Comparison of ENCODE assay signal across 22 cellular contexts in genomic region chr3:195247863-195248189, GRCh38. TPM values are rescaled to one million over a fixed set of nuclear protein-coding genes. Genes with fewer than 3 reads are reported as not detected.
DNase-seq lines count a peak whose midpoint lies in the region; ATAC-seq and TF ChIP-seq lines count a peak whose summit lies in the region.
"Had no signal": no experiment of that assay in that cellular context is flagged by ENCODE, and none has a peak within 500 bp of the region (broad histone marks: within the 10 kb centered on the region; RNA-seq: fewer than 3 reads in every experiment).

No MANE protein-coding gene starts in this region.

- H3K56ac ChIP-seq in H9 (ENCODE audit: insufficient read length, low read depth, low read length), result no peak overlapping the region

- H3K14ac ChIP-seq in H9 (ENCODE audit: insufficient read depth, low read length), result no peak overlapping the region

- no peak overlapping the region for H4K5ac ChIP-seq in H9 (ENCODE audit: insufficient read length, low read depth, low read length)

- H2AFZ ChIP-seq in H9 (ENCODE audit: low read length) (no peak overlapping the region), GM23248 (no peak overlapping the region)

- H2BK120ac ChIP-seq in H9 (ENCODE audit: low read depth, low read length, poor library complexity, severe bottlenecking), result no peak overlapping the region

- H3F3A ChIP-seq in GM23248 (ENCODE audit: insufficient read depth), result peaks cover 10% of the 10 kb centered on the region

- no peak overlapping the region for H3K9ac ChIP-seq in H9 (ENCODE audit: extremely low read depth, insufficient read length, low read length)
- H3K9ac ChIP-seq in GM23248, result no peak overlapping the region
- H3K9ac ChIP-seq: BLaER1 treated with 17β-estradiol and CSF1 and Interleukin-3, amounts not matched to agents 10 nM and 100 nM had no signal

- peaks cover 24 to 30% of the 10 kb centered on the region in 2 experiments for H3K4me1 Mint-ChIP-seq in H9
- peaks cover 87% of the 10 kb centered on the region for H3K4me1 Mint-ChIP-seq in nephron progenitor cell

- no peak overlapping the region for H4K8ac ChIP-seq in H9 (replicated peaks; ENCODE audit: insufficient read length, low read depth, low read length)

- no peaks in the 10 kb centered on the region for H3K36me3 ChIP-seq in GM23248 (ENCODE audit: low read depth)
- H3K36me3 ChIP-seq: suprapubic skin had no signal

- H3K79me1 ChIP-seq in H9 (ENCODE audit: insufficient read depth, low read depth, low read length, poor library complexity, severe bottlenecking), result no peaks in the 10 kb centered on the region

- no peak overlapping the region for H3T11ph ChIP-seq in H9 (ENCODE audit: low read length)

- no peaks in the 10 kb centered on the region for H3K9me2 ChIP-seq in GM23248 (ENCODE audit: insufficient read depth)

- H4K20me1 ChIP-seq in H9 (ENCODE audit: control insufficient read depth, insufficient read depth, insufficient read length) (peaks cover 2% of the 10 kb centered on the region), GM23248 (ENCODE audit: insufficient read depth) (no peaks in the 10 kb centered on the region)

- H3K9me3 ChIP-seq in H9 (ENCODE audit: control insufficient read depth, low read depth, low read length) (no peaks in the 10 kb centered on the region), GM23248 (ENCODE audit: low read depth) (no peaks in the 10 kb centered on the region)
- H3K9me3 ChIP-seq: body of pancreas, suprapubic skin had no signal

- H3K27ac ChIP-seq in H9 (ENCODE audit: insufficient read length, low read depth, low read length), result no peak overlapping the region
- no peak overlapping the region for H3K27ac ChIP-seq in GM23248
- H3K27ac ChIP-seq: body of pancreas, suprapubic skin had no signal

- no peaks in the 10 kb centered on the region for H3K23me2 ChIP-seq in H9 (ENCODE audit: insufficient read length, low read depth, low read length, poor library complexity, severe bottlenecking)

- H2AK5ac ChIP-seq in H9 (ENCODE audit: insufficient read length, low read length), result no peak overlapping the region

- no peak overlapping the region for H3K4ac ChIP-seq in H9 (ENCODE audit: low read depth, low read length)

- no peak overlapping the region for H2BK15ac ChIP-seq in H9 (ENCODE audit: low read depth, low read length)

- TF ChIP-seq CTCF in H9 (conservative IDR thresholded peaks at IDR 0.05) (no peak), nephron progenitor cell (IDR thresholded peaks at IDR 0.05) (no peak)

- H3K27me3 Mint-ChIP-seq in H9 (ENCODE audit: low read depth) (no peaks in the 10 kb centered on the region; the same call in none of the 2 replicates), nephron progenitor cell (ENCODE audit: low read depth, poor library complexity) (no peaks in the 10 kb centered on the region)
- H3K27me3 Mint-ChIP-seq: stimulated activated naive B cell treated with anti-CD40 and anti-IgM and Interleukin-4, amounts not matched to agents 10 μg/mL and 1 μg/mL and 100 μg/mL, for 72 hours had no signal

- H3K4me3 Mint-ChIP-seq in H9, result no peak overlapping the region
- H3K4me3 Mint-ChIP-seq in nephron progenitor cell, result no peak overlapping the region
- H3K4me3 Mint-ChIP-seq: stimulated activated naive B cell treated with anti-CD40 and anti-IgM and Interleukin-4, amounts not matched to agents 10 μg/mL and 1 μg/mL and 100 μg/mL, for 72 hours had no signal

- no peak for ATAC-seq in GM21360 (IDR thresholded peaks at IDR 0.05; ENCODE audit: unreplicated experiment)
- ATAC-seq in activated CD4-positive, CD25-positive, alpha-beta regulatory T cell treated with anti-CD3 and anti-CD28 coated beads, Interleukin-2, amount 50 U/mL, for 24 hours, result no peak
- ATAC-seq: body of pancreas; GM12878; stimulated activated naive B cell treated with anti-CD40 and anti-IgM and Interleukin-4, amounts not matched to agents 10 μg/mL and 1 μg/mL and 100 μg/mL, for 72 hours had no signal

- no peak overlapping the region for H3K4me3 ChIP-seq in GM23248
- H3K4me3 ChIP-seq: BLaER1 treated with 17β-estradiol and CSF1 and Interleukin-3, amounts not matched to agents 10 nM and 100 nM; body of pancreas; GM12878; smooth muscle cell; suprapubic skin had no signal

- no peak overlapping the region for H2BK20ac ChIP-seq in H9 (ENCODE audit: low read depth, low read length, poor library complexity, severe bottlenecking)

- no peak overlapping the region for H4K91ac ChIP-seq in H9 (ENCODE audit: insufficient read length, low read depth, low read length)

- no peak overlapping the region for H2BK5ac ChIP-seq in H9 (ENCODE audit: insufficient read length, low read length)

- H3K27me3 ChIP-seq in H9 (ENCODE audit: insufficient read depth, low read length), result no peaks in the 10 kb centered on the region
- no peaks in the 10 kb centered on the region for H3K27me3 ChIP-seq in GM23248 (replicated peaks; ENCODE audit: insufficient read depth)
- H3K27me3 ChIP-seq: body of pancreas, suprapubic skin had no signal

- no peak overlapping the region for H3K23ac ChIP-seq in H9 (ENCODE audit: insufficient read length, low read depth, low read length)

- WGBS in H9 (ENCODE audit: extremely low coverage, insufficient read length, low lambda C conversion rate), result no CpG with 5 or more reads among the region's 8 CpGs
- 98% methylated on average over 8 of the region's 8 CpGs for WGBS in GM23248 (ENCODE audit: low coverage in 1 of 2, low lambda C conversion rate in 2 of 2, missing lambda C conversion rate in 2 of 2), 2 experiments

- peaks cover 6% of the 10 kb centered on the region; the same call in 1 of the 2 replicates for H3K79me2 ChIP-seq in H9 (ENCODE audit: insufficient read depth, low read length)
- H3K79me2 ChIP-seq in GM23248 (ENCODE audit: insufficient read depth), result peaks cover 66% of the 10 kb centered on the region

- H2BK12ac ChIP-seq in H9 (ENCODE audit: insufficient read length, low read depth, low read length), result no peak overlapping the region

- no peaks in the 10 kb centered on the region for H3K4me1 ChIP-seq in H9 (ENCODE audit: insufficient read depth, low read length)
- H3K4me1 ChIP-seq in GM23248 (ENCODE audit: insufficient read depth), result peaks cover 9% of the 10 kb centered on the region
- H3K4me1 ChIP-seq: body of pancreas had no signal

- DNase-seq in DMS 273 (lab: John Stamatoyannopoulos, UW; ENCODE audit: unreplicated experiment) (peak; percentile 76), H9 (no peak), nephron progenitor cell (no peak), GM23248 (no peak)
- peak; percentile 43 for DNase-seq in activated CD8-positive, alpha-beta memory T cell treated with anti-CD3 and anti-CD28 coated beads, Interleukin-2, amount 50 U/mL, for 48 hours
- DNase-seq: COR-L47; effector CD4-positive, alpha-beta T cell; kidney glomerular epithelial cell; NCI-H1694 treated with DMSO at 0.1 percent for 48 hours; NCI-H2171; NCI-H510A treated with DMSO at 0.1 percent for 48 hours; occipital lobe; stimulated activated naive B cell treated with anti-CD40 and anti-IgM and Interleukin-4, amounts not matched to agents 10 μg/mL and 1 μg/mL and 100 μg/mL, for 72 hours; T-helper 1 cell had no signal

- H3K36me3 Mint-ChIP-seq in H9 (ENCODE audit: insufficient read depth in 1 of 3, low read depth in 3 of 3) (peaks cover 13 to 25% (median 25%) of the 10 kb centered on the region in 3 experiments; a peak in 6 of 7 replicates), nephron progenitor cell (ENCODE audit: low read depth) (peaks cover 50% of the 10 kb centered on the region)

- no peak overlapping the region for H3K18ac ChIP-seq in H9 (ENCODE audit: insufficient read length, low read depth, low read length)

- H3K27ac Mint-ChIP-seq in H9 (peak overlapping the region in 2 of 3 experiments; percentile 65 to 83; a peak in 2 of 7 replicates), nephron progenitor cell (peak overlapping the region; percentile 24)
- H3K27ac Mint-ChIP-seq: activated T-helper 2 cell treated with anti-CD3 and anti-CD28 coated beads, Interferon-gamma antibody, Interleukin-2, Interleukin-4, amounts not matched to agents 10 μg/mL and 5 μg/mL and 100 μg/mL, durations not matched to agents 14 hours and 24 hours and 36 hours had no signal

- in situ Hi-C loops in GM23248 (cut with MboI), result no loop called here

- 0 out of 5 replicates have a peak, but pooled peaks cover 0 to 3% of the 10 kb centered on the region in 2 experiments for H3K9me3 Mint-ChIP-seq in H9
- peaks cover 15% of the 10 kb centered on the region for H3K9me3 Mint-ChIP-seq in nephron progenitor cell
- H3K9me3 Mint-ChIP-seq: activated T-helper 2 cell treated with anti-CD3 and anti-CD28 coated beads, Interferon-gamma antibody, Interleukin-2, Interleukin-4, amounts not matched to agents 10 μg/mL and 5 μg/mL and 100 μg/mL, durations not matched to agents 14 hours and 24 hours and 36 hours had no signal

- H3K4me2 ChIP-seq in H9 (ENCODE audit: insufficient read depth, insufficient read length, low read length) (no peak overlapping the region), GM23248 (ENCODE audit: unreplicated experiment) (no peak overlapping the region)
- H3K4me2 ChIP-seq: smooth muscle cell had no signal

RNA-seq across cellular contexts. Expression of gene XXYLT1, which starts 23.1 kb away (rescaled TPM):
- total RNA-seq in H9 (2021), result 22.7 and 23.0 TPM in 2 replicates
- 42.4 and 44.7 TPM in 2 replicates for total RNA-seq in GM23248 (2014; rRNA removed; shearing (Covaris generic))
- polyA plus RNA-seq in GM23248 (2016; fragmentation: Nextera tagmentation; extraction: Ambion mirVana), result 22.8 and 24.3 TPM in 2 replicates

Comparison
In these comparisons a context has a peak if more than half of its experiments do, and no peak if none do; other contexts are left out.
1. DNase-seq: peak in DMS 273 (single experiment) and activated CD8-positive, alpha-beta memory T cell treated with anti-CD3 and anti-CD28 coated beads, Interleukin-2, amount 50 U/mL, for 48 hours (single experiment); none in H9 (single experiment), nephron progenitor cell (single experiment) and GM23248 (single experiment).